Comparison of ENCODE assay signal across 1 cellular context in the genomic region with DNA sequence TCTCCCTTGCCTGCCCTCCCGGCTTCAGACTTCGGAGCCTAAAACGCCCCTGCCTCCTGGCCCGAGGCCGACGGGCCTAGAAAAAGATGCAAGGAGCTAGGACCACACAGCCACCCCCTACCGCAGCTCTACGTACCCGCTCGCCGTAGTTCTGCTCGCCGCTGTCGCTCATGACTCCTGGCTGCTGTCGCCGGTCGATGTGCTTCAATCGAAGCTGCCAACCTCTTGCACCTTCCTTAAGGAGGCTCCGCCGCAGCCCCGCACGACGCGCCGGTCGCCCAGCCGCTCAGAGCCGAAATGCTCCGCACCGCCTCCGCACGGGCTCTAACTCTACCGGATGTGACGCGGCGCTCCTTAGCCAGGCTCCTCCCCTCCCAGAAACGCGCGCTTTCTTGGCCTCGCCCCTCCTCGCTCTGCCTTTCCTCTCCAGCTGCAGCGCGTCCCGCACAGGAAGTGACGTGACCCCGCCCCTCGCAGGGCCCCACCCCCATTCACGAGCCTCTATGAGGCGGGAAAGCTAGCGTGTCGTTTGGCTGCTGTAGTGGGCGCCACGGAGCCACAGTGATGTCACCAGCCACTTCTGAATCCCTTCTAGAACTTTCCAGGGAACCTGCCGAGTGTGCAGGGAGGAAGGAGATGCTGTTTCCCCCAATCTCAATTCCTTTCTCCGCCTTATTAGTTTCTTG.
A peak's percentile ranks its signal among the peaks of the same experiment; 100 is the strongest.
TF ChIP-seq lines count a peak whose summit lies in the region.

TSS of gene TRA2B (minus strand) at position 326 of the 686 bp plus-strand sequence. CDS start at position 172, 154 bp downstream.

TF ChIP-seq in K562, 482 proteins besides CTCF, POLR2A, EP300 and RAD21 (continued from another document and continues in another):
- TF ChIP-seq PATZ1 (CRISPR knock-in tag; IDR thresholded peaks at IDR 0.05; ENCODE audit: borderline replicate concordance), result peak; percentile 33; the same call in 1 of the 2 replicates
- TF ChIP-seq POU5F1 (IDR thresholded peaks at IDR 0.05; ENCODE audit: borderline replicate concordance, low read depth, low read length, partially characterized antibody), result no peak
- TF ChIP-seq, protein P1, sequence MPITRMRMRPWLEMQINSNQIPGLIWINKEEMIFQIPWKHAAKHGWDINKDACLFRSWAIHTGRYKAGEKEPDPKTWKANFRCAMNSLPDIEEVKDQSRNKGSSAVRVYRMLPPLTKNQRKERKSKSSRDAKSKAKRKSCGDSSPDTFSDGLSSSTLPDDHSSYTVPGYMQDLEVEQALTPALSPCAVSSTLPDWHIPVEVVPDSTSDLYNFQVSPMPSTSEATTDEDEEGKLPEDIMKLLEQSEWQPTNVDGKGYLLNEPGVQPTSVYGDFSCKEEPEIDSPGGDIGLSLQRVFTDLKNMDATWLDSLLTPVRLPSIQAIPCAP (CRISPR knock-in tag; IDR thresholded peaks at IDR 0.05; ENCODE audit: borderline replicate concordance), result 0 out of 2 replicates have a peak, but pooled peaks have one; percentile 13
- TF ChIP-seq SNRNP70 (optimal IDR thresholded peaks at IDR 0.05; ENCODE audit: low read depth, low read length), result no peak
- no peak for TF ChIP-seq ZBTB17 (CRISPR knock-in tag; IDR thresholded peaks at IDR 0.05)
- TF ChIP-seq, protein P2, sequence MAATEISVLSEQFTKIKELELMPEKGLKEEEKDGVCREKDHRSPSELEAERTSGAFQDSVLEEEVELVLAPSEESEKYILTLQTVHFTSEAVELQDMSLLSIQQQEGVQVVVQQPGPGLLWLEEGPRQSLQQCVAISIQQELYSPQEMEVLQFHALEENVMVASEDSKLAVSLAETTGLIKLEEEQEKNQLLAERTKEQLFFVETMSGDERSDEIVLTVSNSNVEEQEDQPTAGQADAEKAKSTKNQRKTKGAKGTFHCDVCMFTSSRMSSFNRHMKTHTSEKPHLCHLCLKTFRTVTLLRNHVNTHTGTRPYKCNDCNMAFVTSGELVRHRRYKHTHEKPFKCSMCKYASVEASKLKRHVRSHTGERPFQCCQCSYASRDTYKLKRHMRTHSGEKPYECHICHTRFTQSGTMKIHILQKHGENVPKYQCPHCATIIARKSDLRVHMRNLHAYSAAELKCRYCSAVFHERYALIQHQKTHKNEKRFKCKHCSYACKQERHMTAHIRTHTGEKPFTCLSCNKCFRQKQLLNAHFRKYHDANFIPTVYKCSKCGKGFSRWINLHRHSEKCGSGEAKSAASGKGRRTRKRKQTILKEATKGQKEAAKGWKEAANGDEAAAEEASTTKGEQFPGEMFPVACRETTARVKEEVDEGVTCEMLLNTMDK (IDR thresholded peaks at IDR 0.05; ENCODE audit: borderline replicate concordance, insufficient read depth, low read depth, low read length, poor library complexity, severe bottlenecking), result peak; percentile 71
- TF ChIP-seq BHLHE40 (IDR thresholded peaks at IDR 0.05; ENCODE audit: low read length), result peak; percentile 91
- peak; percentile 98 for TF ChIP-seq GABPB1 (CRISPR knock-in tag; IDR thresholded peaks at IDR 0.05)
- no peak for TF ChIP-seq HDAC2 (IDR thresholded peaks at IDR 0.05)
- TF ChIP-seq HNRNPL (IDR thresholded peaks at IDR 0.05; ENCODE audit: low read depth, low read length), result peak; percentile 91
- TF ChIP-seq FOXA1 (IDR thresholded peaks at IDR 0.05; ENCODE audit: borderline replicate concordance), result no peak
- no peak for TF ChIP-seq CC2D1A (IDR thresholded peaks at IDR 0.05)
- no peak for TF ChIP-seq ZNF668 (CRISPR knock-in tag; IDR thresholded peaks at IDR 0.05)
- TF ChIP-seq STAT5A (IDR thresholded peaks at IDR 0.05; ENCODE audit: borderline replicate concordance, low read length), result no peak; the same call in 1 of the 2 replicates
- peak; percentile 89 for TF ChIP-seq EP400 (IDR thresholded peaks at IDR 0.05)
- TF ChIP-seq E2F3 (CRISPR knock-in tag; IDR thresholded peaks at IDR 0.05), result peak; percentile 86; the same call in 1 of the 2 replicates
- TF ChIP-seq ZNF766 (CRISPR knock-in tag; conservative IDR thresholded peaks at IDR 0.05), result 0 out of 2 replicates have a peak, but pooled peaks have one; percentile 14
- TF ChIP-seq TRIM28 (IDR thresholded peaks at IDR 0.05), result no peak; the same call in 1 of the 2 replicates
- no peak for TF ChIP-seq MEIS2 (IDR thresholded peaks at IDR 0.05; ENCODE audit: partially characterized antibody)
- peak; percentile 85 for TF ChIP-seq ZNF12 (CRISPR knock-in tag; IDR thresholded peaks at IDR 0.05)
- TF ChIP-seq ZNF586 (CRISPR knock-in tag; conservative IDR thresholded peaks at IDR 0.05), result no peak
- TF ChIP-seq DLX4 (CRISPR knock-in tag; IDR thresholded peaks at IDR 0.05), result no peak
- TF ChIP-seq, protein P3, sequence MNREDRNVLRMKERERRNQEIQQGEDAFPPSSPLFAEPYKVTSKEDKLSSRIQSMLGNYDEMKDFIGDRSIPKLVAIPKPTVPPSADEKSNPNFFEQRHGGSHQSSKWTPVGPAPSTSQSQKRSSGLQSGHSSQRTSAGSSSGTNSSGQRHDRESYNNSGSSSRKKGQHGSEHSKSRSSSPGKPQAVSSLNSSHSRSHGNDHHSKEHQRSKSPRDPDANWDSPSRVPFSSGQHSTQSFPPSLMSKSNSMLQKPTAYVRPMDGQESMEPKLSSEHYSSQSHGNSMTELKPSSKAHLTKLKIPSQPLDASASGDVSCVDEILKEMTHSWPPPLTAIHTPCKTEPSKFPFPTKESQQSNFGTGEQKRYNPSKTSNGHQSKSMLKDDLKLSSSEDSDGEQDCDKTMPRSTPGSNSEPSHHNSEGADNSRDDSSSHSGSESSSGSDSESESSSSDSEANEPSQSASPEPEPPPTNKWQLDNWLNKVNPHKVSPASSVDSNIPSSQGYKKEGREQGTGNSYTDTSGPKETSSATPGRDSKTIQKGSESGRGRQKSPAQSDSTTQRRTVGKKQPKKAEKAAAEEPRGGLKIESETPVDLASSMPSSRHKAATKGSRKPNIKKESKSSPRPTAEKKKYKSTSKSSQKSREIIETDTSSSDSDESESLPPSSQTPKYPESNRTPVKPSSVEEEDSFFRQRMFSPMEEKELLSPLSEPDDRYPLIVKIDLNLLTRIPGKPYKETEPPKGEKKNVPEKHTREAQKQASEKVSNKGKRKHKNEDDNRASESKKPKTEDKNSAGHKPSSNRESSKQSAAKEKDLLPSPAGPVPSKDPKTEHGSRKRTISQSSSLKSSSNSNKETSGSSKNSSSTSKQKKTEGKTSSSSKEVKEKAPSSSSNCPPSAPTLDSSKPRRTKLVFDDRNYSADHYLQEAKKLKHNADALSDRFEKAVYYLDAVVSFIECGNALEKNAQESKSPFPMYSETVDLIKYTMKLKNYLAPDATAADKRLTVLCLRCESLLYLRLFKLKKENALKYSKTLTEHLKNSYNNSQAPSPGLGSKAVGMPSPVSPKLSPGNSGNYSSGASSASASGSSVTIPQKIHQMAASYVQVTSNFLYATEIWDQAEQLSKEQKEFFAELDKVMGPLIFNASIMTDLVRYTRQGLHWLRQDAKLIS (CRISPR knock-in tag; IDR thresholded peaks at IDR 0.05), result peak; percentile 99
- TF ChIP-seq BACH1 (tag; IDR thresholded peaks at IDR 0.05), result no peak; the same call in 1 of the 2 replicates
- TF ChIP-seq RCOR1 (IDR thresholded peaks at IDR 0.05; ENCODE audit: borderline replicate concordance in 1 of 2, low read depth in 2 of 2, low read length in 2 of 2), result no peak
- TF ChIP-seq NFXL1 (CRISPR knock-in tag; IDR thresholded peaks at IDR 0.05), result no peak
- no peak for TF ChIP-seq CEBPB (tag; IDR thresholded peaks at IDR 0.05)
- TF ChIP-seq PRPF4 (IDR thresholded peaks at IDR 0.05; ENCODE audit: insufficient read depth, low read depth, low read length, poor library complexity, severe bottlenecking), result peak; percentile 94
- no peak for TF ChIP-seq SMARCE1 (IDR thresholded peaks at IDR 0.05)
- TF ChIP-seq POLR2B (IDR thresholded peaks at IDR 0.05; ENCODE audit: low read depth, partially characterized antibody), result peak; percentile 100
- TF ChIP-seq SMC3 (conservative IDR thresholded peaks at IDR 0.05; ENCODE audit: insufficient read depth, low read depth, low read length), result no peak
- TF ChIP-seq ZNF384 (IDR thresholded peaks at IDR 0.05; ENCODE audit: low read depth, low read length), result no peak
- TF ChIP-seq ELF1 (tag; IDR thresholded peaks at IDR 0.05), result 0 out of 2 replicates have a peak, but pooled peaks have one; percentile 59
- TF ChIP-seq ZNF785 (CRISPR knock-in tag; IDR thresholded peaks at IDR 0.05), result no peak
- no peak for TF ChIP-seq MXI1 (IDR thresholded peaks at IDR 0.05; ENCODE audit: low read depth, low read length)
- no peak for TF ChIP-seq KDM1A (IDR thresholded peaks at IDR 0.05)
- no peak for TF ChIP-seq ZNF282 (CRISPR knock-in tag; IDR thresholded peaks at IDR 0.05)
- TF ChIP-seq MCM5 (IDR thresholded peaks at IDR 0.05; ENCODE audit: low read depth), result no peak
- peak; percentile 98 for TF ChIP-seq GTF2E2 (tag; IDR thresholded peaks at IDR 0.05)
- no peak for TF ChIP-seq ZFPM2 (CRISPR knock-in tag; IDR thresholded peaks at IDR 0.05)
- TF ChIP-seq, protein P4, sequence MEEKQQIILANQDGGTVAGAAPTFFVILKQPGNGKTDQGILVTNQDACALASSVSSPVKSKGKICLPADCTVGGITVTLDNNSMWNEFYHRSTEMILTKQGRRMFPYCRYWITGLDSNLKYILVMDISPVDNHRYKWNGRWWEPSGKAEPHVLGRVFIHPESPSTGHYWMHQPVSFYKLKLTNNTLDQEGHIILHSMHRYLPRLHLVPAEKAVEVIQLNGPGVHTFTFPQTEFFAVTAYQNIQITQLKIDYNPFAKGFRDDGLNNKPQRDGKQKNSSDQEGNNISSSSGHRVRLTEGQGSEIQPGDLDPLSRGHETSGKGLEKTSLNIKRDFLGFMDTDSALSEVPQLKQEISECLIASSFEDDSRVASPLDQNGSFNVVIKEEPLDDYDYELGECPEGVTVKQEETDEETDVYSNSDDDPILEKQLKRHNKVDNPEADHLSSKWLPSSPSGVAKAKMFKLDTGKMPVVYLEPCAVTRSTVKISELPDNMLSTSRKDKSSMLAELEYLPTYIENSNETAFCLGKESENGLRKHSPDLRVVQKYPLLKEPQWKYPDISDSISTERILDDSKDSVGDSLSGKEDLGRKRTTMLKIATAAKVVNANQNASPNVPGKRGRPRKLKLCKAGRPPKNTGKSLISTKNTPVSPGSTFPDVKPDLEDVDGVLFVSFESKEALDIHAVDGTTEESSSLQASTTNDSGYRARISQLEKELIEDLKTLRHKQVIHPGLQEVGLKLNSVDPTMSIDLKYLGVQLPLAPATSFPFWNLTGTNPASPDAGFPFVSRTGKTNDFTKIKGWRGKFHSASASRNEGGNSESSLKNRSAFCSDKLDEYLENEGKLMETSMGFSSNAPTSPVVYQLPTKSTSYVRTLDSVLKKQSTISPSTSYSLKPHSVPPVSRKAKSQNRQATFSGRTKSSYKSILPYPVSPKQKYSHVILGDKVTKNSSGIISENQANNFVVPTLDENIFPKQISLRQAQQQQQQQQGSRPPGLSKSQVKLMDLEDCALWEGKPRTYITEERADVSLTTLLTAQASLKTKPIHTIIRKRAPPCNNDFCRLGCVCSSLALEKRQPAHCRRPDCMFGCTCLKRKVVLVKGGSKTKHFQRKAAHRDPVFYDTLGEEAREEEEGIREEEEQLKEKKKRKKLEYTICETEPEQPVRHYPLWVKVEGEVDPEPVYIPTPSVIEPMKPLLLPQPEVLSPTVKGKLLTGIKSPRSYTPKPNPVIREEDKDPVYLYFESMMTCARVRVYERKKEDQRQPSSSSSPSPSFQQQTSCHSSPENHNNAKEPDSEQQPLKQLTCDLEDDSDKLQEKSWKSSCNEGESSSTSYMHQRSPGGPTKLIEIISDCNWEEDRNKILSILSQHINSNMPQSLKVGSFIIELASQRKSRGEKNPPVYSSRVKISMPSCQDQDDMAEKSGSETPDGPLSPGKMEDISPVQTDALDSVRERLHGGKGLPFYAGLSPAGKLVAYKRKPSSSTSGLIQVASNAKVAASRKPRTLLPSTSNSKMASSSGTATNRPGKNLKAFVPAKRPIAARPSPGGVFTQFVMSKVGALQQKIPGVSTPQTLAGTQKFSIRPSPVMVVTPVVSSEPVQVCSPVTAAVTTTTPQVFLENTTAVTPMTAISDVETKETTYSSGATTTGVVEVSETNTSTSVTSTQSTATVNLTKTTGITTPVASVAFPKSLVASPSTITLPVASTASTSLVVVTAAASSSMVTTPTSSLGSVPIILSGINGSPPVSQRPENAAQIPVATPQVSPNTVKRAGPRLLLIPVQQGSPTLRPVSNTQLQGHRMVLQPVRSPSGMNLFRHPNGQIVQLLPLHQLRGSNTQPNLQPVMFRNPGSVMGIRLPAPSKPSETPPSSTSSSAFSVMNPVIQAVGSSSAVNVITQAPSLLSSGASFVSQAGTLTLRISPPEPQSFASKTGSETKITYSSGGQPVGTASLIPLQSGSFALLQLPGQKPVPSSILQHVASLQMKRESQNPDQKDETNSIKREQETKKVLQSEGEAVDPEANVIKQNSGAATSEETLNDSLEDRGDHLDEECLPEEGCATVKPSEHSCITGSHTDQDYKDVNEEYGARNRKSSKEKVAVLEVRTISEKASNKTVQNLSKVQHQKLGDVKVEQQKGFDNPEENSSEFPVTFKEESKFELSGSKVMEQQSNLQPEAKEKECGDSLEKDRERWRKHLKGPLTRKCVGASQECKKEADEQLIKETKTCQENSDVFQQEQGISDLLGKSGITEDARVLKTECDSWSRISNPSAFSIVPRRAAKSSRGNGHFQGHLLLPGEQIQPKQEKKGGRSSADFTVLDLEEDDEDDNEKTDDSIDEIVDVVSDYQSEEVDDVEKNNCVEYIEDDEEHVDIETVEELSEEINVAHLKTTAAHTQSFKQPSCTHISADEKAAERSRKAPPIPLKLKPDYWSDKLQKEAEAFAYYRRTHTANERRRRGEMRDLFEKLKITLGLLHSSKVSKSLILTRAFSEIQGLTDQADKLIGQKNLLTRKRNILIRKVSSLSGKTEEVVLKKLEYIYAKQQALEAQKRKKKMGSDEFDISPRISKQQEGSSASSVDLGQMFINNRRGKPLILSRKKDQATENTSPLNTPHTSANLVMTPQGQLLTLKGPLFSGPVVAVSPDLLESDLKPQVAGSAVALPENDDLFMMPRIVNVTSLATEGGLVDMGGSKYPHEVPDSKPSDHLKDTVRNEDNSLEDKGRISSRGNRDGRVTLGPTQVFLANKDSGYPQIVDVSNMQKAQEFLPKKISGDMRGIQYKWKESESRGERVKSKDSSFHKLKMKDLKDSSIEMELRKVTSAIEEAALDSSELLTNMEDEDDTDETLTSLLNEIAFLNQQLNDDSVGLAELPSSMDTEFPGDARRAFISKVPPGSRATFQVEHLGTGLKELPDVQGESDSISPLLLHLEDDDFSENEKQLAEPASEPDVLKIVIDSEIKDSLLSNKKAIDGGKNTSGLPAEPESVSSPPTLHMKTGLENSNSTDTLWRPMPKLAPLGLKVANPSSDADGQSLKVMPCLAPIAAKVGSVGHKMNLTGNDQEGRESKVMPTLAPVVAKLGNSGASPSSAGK (IDR thresholded peaks at IDR 0.05), result peak; percentile 97
